ENCODE assay signal across 1 cellular context in the genomic region with DNA sequence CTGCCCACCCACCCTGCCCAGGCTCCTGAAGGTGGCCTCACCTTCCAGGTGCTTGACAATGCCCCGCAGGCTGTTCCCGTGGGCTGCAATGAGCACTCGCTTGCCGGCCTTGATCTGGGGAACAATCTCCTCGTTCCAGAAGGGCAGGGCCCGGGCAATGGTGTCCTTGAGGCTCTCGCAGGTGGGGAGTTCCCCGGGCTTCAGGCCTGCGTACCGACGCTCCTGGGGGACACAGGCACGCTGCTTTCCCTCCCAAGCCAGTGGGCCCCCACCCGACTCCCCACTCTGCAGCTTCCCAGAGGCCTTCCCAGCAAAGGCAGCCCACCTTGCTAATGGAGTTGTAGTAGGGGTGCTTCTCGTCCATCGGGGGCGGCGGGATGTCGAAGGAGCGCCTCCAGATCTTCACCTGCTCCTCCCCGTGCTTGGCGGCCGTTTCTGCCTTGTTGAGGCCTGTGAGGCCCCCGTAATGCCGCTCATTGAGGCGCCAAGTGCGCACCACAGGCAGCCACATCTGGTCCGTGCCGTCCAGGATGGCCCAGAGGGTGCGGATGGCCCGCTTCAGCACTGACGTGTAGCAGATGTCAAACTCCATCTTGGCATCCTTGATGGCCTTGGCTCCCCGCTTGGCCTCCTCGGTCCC.
TF ChIP-seq lines count a peak whose summit lies in the region.

No MANE protein-coding gene starts in this region.

TF ChIP-seq in GM23338, 12 proteins besides CTCF, POLR2A, EP300 and RAD21 (continued from another document):
- TF ChIP-seq, protein P1, sequence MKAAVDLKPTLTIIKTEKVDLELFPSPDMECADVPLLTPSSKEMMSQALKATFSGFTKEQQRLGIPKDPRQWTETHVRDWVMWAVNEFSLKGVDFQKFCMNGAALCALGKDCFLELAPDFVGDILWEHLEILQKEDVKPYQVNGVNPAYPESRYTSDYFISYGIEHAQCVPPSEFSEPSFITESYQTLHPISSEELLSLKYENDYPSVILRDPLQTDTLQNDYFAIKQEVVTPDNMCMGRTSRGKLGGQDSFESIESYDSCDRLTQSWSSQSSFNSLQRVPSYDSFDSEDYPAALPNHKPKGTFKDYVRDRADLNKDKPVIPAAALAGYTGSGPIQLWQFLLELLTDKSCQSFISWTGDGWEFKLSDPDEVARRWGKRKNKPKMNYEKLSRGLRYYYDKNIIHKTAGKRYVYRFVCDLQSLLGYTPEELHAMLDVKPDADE (IDR thresholded peaks at IDR 0.05) = no peak
